ENCODE assay signal across 10 cellular contexts in genomic region chr5:160470437-160471341, GRCh38. TPM values are rescaled to one million over a fixed set of nuclear protein-coding genes. Genes with fewer than 3 reads are reported as not detected.
DNase-seq lines count a peak whose midpoint lies in the region; ATAC-seq, FAIRE-seq and TF ChIP-seq lines count a peak whose summit lies in the region.
"Had no signal": no experiment of that assay in that cellular context is flagged by ENCODE, and none has a peak within 500 bp of the region (broad histone marks: within the 10 kb centered on the region; RNA-seq: fewer than 3 reads in every experiment).

No MANE protein-coding gene starts in this region.

- no peak for TF ChIP-seq CTCF in astrocyte (IDR thresholded peaks at IDR 0.05; ENCODE audit: insufficient read depth, low read depth, low read length)

- H3K9me3 ChIP-seq in astrocyte (ENCODE audit: insufficient read depth, low read depth, low read length) = no peaks in the 10 kb centered on the region

- peaks cover 7% of the 10 kb centered on the region for H3K4me1 Mint-ChIP-seq in astrocyte (ENCODE audit: low read depth, unreplicated experiment)
- peaks cover 39 to 61% (median 44%) of the 10 kb centered on the region in 3 donors for H3K4me1 Mint-ChIP-seq in naive B cell

- no peaks in the 10 kb centered on the region for H3K36me3 ChIP-seq in astrocyte (ENCODE audit: insufficient read depth, low read length)

- H3K4me1 ChIP-seq in astrocyte (ENCODE audit: insufficient read depth, low read length) = peaks cover 31% of the 10 kb centered on the region

- peak overlapping the region; percentile 50 for H3K27ac ChIP-seq in astrocyte (ENCODE audit: low read depth, low read length)

- ATAC-seq in naive B cell (ENCODE audit: low read depth in 2 of 2) (no peak), HG03280 (IDR thresholded peaks at IDR 0.05; ENCODE audit: unreplicated experiment) (no peak), GM21529 (IDR thresholded peaks at IDR 0.05; ENCODE audit: unreplicated experiment) (no peak)

- H3K36me3 Mint-ChIP-seq in astrocyte (ENCODE audit: low read depth, unreplicated experiment) = no peaks in the 10 kb centered on the region
- peaks cover 0 to 9% of the 10 kb centered on the region in 2 donors for H3K36me3 Mint-ChIP-seq in naive B cell
- H3K36me3 Mint-ChIP-seq: brain had no signal

- H3K27me3 Mint-ChIP-seq in astrocyte (ENCODE audit: low read depth, unreplicated experiment) (no peaks in the 10 kb centered on the region), naive B cell (peaks cover 7 to 56% (median 24%) of the 10 kb centered on the region in 3 donors)

- DNase-seq in EH (ENCODE audit: low read depth) (peak; percentile 29), M059J (ENCODE audit: low read depth) (peak; percentile 54), astrocyte (ENCODE audit: low read depth) (peak; percentile 63), naive B cell (no peak), NCI-H1436 (lab: John Stamatoyannopoulos, UW) (no peak), NCI-H2081 treated with DMSO at 0.1 percent for 48 hours (lab: John Stamatoyannopoulos, UW) (no peak)

- H3K9ac ChIP-seq in astrocyte (ENCODE audit: low read length) = no peak overlapping the region

- peak overlapping the region; percentile 40 for H3K4me2 ChIP-seq in astrocyte (ENCODE audit: low read length)

- H3K4me3 ChIP-seq in astrocyte (ENCODE audit: insufficient read depth, low read depth, low read length) = no peak overlapping the region

- no peak for FAIRE-seq in astrocyte (lab: Jason Lieb, UNC)
- FAIRE-seq: RCC 7860 had no signal

- no peak overlapping the region for H3K4me3 Mint-ChIP-seq in astrocyte (ENCODE audit: unreplicated experiment)
- H3K4me3 Mint-ChIP-seq in naive B cell = peak overlapping the region in 5 of 8 donors; percentile 41 to 71 (median 55)
- H3K4me3 Mint-ChIP-seq: brain had no signal

- H3K79me2 ChIP-seq in astrocyte (ENCODE audit: insufficient read depth, low read length) = no peaks in the 10 kb centered on the region

- no peaks in the 10 kb centered on the region for H3K9me3 Mint-ChIP-seq in astrocyte (ENCODE audit: unreplicated experiment)
- no peaks in the 10 kb centered on the region for H3K9me3 Mint-ChIP-seq in naive B cell

- H3K27ac Mint-ChIP-seq in astrocyte (ENCODE audit: unreplicated experiment) (no peak overlapping the region), naive B cell (peak overlapping the region in 2 of 6 donors; percentile 59 to 87)
- H3K27ac Mint-ChIP-seq: brain had no signal

- no peak overlapping the region for H2AFZ ChIP-seq in astrocyte (ENCODE audit: low read depth, low read length)

- no peaks in the 10 kb centered on the region for H4K20me1 ChIP-seq in astrocyte (ENCODE audit: insufficient read depth, low read length)

- no peaks in the 10 kb centered on the region for H3K27me3 ChIP-seq in astrocyte (ENCODE audit: insufficient read depth, low read length)

RNA-seq across cellular contexts. Expression of gene PTTG1, which starts 49.0 kb away (rescaled TPM):
- 1,224 and 1,388 TPM in 2 replicates for total RNA-seq in M059J (2014; rRNA removed; shearing (Covaris generic))
- 12.7 and 20.4 TPM in 2 replicates for total RNA-seq in astrocyte
- 10 to 100 TPM in 5 of 6 donors, 1 to 10 TPM in 1; 2.6 to 17.2 (median 12.2) TPM for polyA plus RNA-seq in naive B cell (ENCODE audit: low read depth in 6 of 6)

RNA-seq across cellular contexts. Expression of gene SLU7, which starts 51.8 kb away (rescaled TPM):
- 31.8 and 64.1 TPM in 2 replicates for total RNA-seq in M059J (2014; rRNA removed; shearing (Covaris generic))
- 46.1 and 48.4 TPM in 2 replicates for total RNA-seq in astrocyte
- 100 to 1,000 TPM in 2 of 6 donors, 10 to 100 TPM in 4; 83.6 to 115 (median 94.8) TPM for polyA plus RNA-seq in naive B cell (ENCODE audit: low read depth in 6 of 6)

Comparison
In these comparisons a context has a peak if more than half of its experiments do, and no peak if none do; other contexts are left out.
1. DNase-seq: peak in EH (single experiment), M059J (single experiment) and astrocyte (single experiment); none in naive B cell (single experiment), NCI-H1436 (single experiment) and NCI-H2081 treated with DMSO at 0.1 percent for 48 hours (single experiment).
2. RNA of gene PTTG1, which starts 49.0 kb away (total RNA-seq): 1,224 to 1,388 TPM in M059J; 12.7 to 20.4 TPM in astrocyte; every median in the first group is over 10 times any median in the second.